In the genomic region with DNA sequence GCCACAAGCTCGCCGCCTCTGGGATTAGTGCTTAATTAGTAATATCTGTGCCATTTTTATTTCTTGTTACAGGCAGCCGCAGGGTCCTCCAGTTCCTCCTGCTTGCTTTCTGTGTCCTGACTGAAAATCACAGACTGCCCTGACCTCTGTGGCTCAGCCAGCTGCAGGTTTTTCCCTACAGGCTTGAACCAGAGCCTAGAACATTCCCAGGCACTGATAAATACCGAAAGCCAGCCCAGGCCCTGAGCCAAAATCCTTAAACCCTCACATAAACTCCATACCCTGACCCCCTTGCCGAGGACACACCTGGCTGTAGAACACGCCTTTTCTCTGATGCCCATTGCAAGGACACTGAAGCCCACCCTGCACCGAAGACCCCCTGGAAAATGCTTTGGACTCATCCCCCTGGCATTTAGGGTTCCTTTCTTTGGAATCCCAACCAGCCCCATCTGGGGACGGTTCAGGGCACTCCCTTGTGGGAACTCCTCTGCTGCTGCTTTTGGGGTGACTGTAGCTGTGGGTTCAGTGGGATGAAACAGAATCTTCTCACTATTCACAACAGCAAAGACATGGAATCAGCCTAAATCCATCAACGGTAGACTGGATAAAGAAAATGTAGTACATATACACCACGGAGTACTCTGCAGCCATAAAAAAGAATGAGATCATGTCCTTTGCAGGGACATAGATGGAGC, we compare ENCODE assay signal across 14 cellular contexts. TPM values are rescaled to one million over a fixed set of nuclear protein-coding genes. Genes with fewer than 3 reads are reported as not detected.
A peak's percentile ranks its signal among the peaks of the same experiment; 100 is the strongest.
DNase-seq lines count a peak whose midpoint lies in the region; ATAC-seq and TF ChIP-seq lines count a peak whose summit lies in the region.
"Had no signal": no experiment of that assay in that cellular context is flagged by ENCODE, and none has a peak within 500 bp of the region (broad histone marks: within the 10 kb centered on the region; RNA-seq: fewer than 3 reads in every experiment).

No MANE protein-coding gene starts in this region.

- TF ChIP-seq POLR2A in heart left ventricle (IDR thresholded peaks at IDR 0.05), result no peak

- WGBS in heart left ventricle, 4 donors, result 62 to 68% (median 66%) methylated on average over 10 of the region's 10 CpGs
- WGBS in psoas muscle, 3 donors, result 28 to 55% (median 31%) methylated on average over 10 of the region's 10 CpGs

- H3K27ac ChIP-seq in CD8-positive, alpha-beta memory T cell (ENCODE audit: low read depth, low read length), result no peak overlapping the region
- H3K27ac ChIP-seq in heart left ventricle, result peak overlapping the region; percentile 69 to 89 (median 74)
- H3K27ac ChIP-seq in psoas muscle, result peak overlapping the region; percentile 99
- H3K27ac ChIP-seq: suprapubic skin had no signal

- no peaks in the 10 kb centered on the region for H3K27me3 Mint-ChIP-seq in CD8-positive, alpha-beta memory T cell

- peaks cover 7 to 25% (median 14%) of the 10 kb centered on the region in 3 donors for H3K4me1 Mint-ChIP-seq in CD8-positive, alpha-beta memory T cell

- intact Hi-C loops in heart left ventricle (cut with DNase I) (loop anchor here in 2 of 10 donors (5.0 kb wide), 1 partner anchor 36 kb away; a partner anchor contains a TSS), psoas muscle (cut with DNase I) (no loop called here)

- no peak for DNase-seq in CD8-positive, alpha-beta memory T cell
- DNase-seq in astrocyte of the spinal cord (ENCODE audit: low read depth, low spot score) (peak; percentile 68), heart left ventricle (peak in 4 of 5 donors; percentile 53 to 84 (median 74)), psoas muscle (peak; percentile 66 to 80), H7 (no peak), HT-29 (ENCODE audit: low spot score) (no peak), NCI-H2029 treated with DMSO at 0.1 percent for 48 hours (lab: John Stamatoyannopoulos, UW) (no peak)
- DNase-seq: activated gamma-delta T cell; GDM1; NCI-H1417; NCI-H82; stimulated activated CD4-positive, alpha-beta T cell treated with anti-CD3 and anti-CD28 coated beads, Interleukin-4, amount 100 ng/mL, for 24 hours had no signal

- POLR2A ChIA-PET in CD8-positive, alpha-beta memory T cell (lab: Charles Lee), result no interaction called here

- CTCF ChIA-PET in CD8-positive, alpha-beta memory T cell (lab: Charles Lee), result no interaction called here

- TF ChIP-seq CTCF in astrocyte of the spinal cord (IDR thresholded peaks at IDR 0.05; ENCODE audit: low read depth, low read length), result no peak
- no peak for TF ChIP-seq CTCF in heart left ventricle (IDR thresholded peaks at IDR 0.05)
- TF ChIP-seq CTCF in psoas muscle (IDR thresholded peaks at IDR 0.05), result no peak

- peaks cover 21% of the 10 kb centered on the region for H3K36me3 ChIP-seq in CD8-positive, alpha-beta memory T cell (ENCODE audit: insufficient read depth, low read length)
- H3K36me3 ChIP-seq in heart left ventricle (peaks cover 0 to 70% (median 58%) of the 10 kb centered on the region in 9 donors), psoas muscle (ENCODE audit: insufficient read depth in 1 of 2, low read depth in 1 of 2) (peaks cover 4 to 41% of the 10 kb centered on the region in 2 donors), H7 (replicated peaks; ENCODE audit: control insufficient read depth, insufficient read depth, low read length) (peaks cover 21% of the 10 kb centered on the region)

- ATAC-seq in heart left ventricle, result peak; percentile 71 to 85 (median 80)
- ATAC-seq in psoas muscle, result peak; percentile 32 to 62 (median 50)
- no peak for ATAC-seq in HG03280 (IDR thresholded peaks at IDR 0.05; ENCODE audit: unreplicated experiment)

- H3K4me3 Mint-ChIP-seq in CD8-positive, alpha-beta memory T cell, result peak overlapping the region in 2 of 7 donors; percentile 6 to 23

- no peaks in the 10 kb centered on the region for H3K27me3 ChIP-seq in CD8-positive, alpha-beta memory T cell (ENCODE audit: insufficient read depth, low read length, poor library complexity, severe bottlenecking)
- no peaks in the 10 kb centered on the region for H3K27me3 ChIP-seq in heart left ventricle
- no peaks in the 10 kb centered on the region for H3K27me3 ChIP-seq in psoas muscle (ENCODE audit: insufficient read depth in 3 of 3, low read length in 2 of 3)
- no peaks in the 10 kb centered on the region for H3K27me3 ChIP-seq in H7 (ENCODE audit: control insufficient read depth, insufficient read depth, low read length)
- H3K27me3 ChIP-seq: suprapubic skin had no signal

- H3K9me3 Mint-ChIP-seq in CD8-positive, alpha-beta memory T cell, result no peaks in the 10 kb centered on the region

- H3K9me3 ChIP-seq in CD8-positive, alpha-beta memory T cell (ENCODE audit: low read length), result no peaks in the 10 kb centered on the region
- H3K9me3 ChIP-seq in heart left ventricle (peaks cover 0 to 2% (median 0%) of the 10 kb centered on the region in 12 donors), psoas muscle (no peaks in the 10 kb centered on the region)
- H3K9me3 ChIP-seq: suprapubic skin had no signal

- H3K4me3 ChIP-seq in CD8-positive, alpha-beta memory T cell (ENCODE audit: low read length), result no peak overlapping the region
- H3K4me3 ChIP-seq in astrocyte of the spinal cord (ENCODE audit: low read depth, low read length) (no peak overlapping the region), heart left ventricle (no peak overlapping the region), psoas muscle (no peak overlapping the region), H7 (ENCODE audit: insufficient read depth, low read depth, low read length) (no peak overlapping the region)
- H3K4me3 ChIP-seq: suprapubic skin had no signal

- peak overlapping the region in 7 of 8 donors; percentile 32 to 94 (median 43) for H3K27ac Mint-ChIP-seq in CD8-positive, alpha-beta memory T cell

- peaks cover 0 to 73% (median 10%) of the 10 kb centered on the region in 3 donors for H3K36me3 Mint-ChIP-seq in CD8-positive, alpha-beta memory T cell

- in situ Hi-C loops in astrocyte of the spinal cord (cut with HindIII; ENCODE audit: low sequenced_read_pairs), result no loop called here

- peaks cover 8% of the 10 kb centered on the region for H3K4me1 ChIP-seq in CD8-positive, alpha-beta memory T cell (ENCODE audit: insufficient read depth, low read length)
- H3K4me1 ChIP-seq in heart left ventricle (peaks cover 2 to 50% (median 42%) of the 10 kb centered on the region in 12 donors), psoas muscle (peaks cover 89% of the 10 kb centered on the region)

RNA-seq across cellular contexts. Expression of a gene that starts 15.5 kb away (rescaled TPM):
- 100 to 1,000 TPM; 105 TPM for total RNA-seq in CD8-positive, alpha-beta memory T cell
- 32.1 TPM for polyA plus RNA-seq in CD8-positive, alpha-beta memory T cell
- total RNA-seq in heart left ventricle (10 to 100 TPM; 38.9 to 65.2 (median 47.7) TPM), psoas muscle (10 to 100 TPM; 55.9 to 97.4 (median 78.6) TPM)
- polyA plus RNA-seq in heart left ventricle (10 to 100 TPM; 30.7 to 59.6 TPM), psoas muscle (100 to 1,000 TPM in 2 of 3 donors, 10 to 100 TPM in 1; 64.6 to 138 (median 108) TPM)
- total RNA-seq in H7 (2014; rRNA removed; shearing (Covaris generic)), result 36.2 and 41.7 TPM in 2 replicates
- total RNA-seq in HT-29 (2014; rRNA removed; shearing (Covaris generic)), result 72.8 and 74.3 TPM in 2 replicates

RNA-seq across cellular contexts. Expression of a gene that starts 38.0 kb away (rescaled TPM):
- total RNA-seq in CD8-positive, alpha-beta memory T cell, result 10 to 100 TPM; 83.2 to 88.6 TPM
- 146 TPM for polyA plus RNA-seq in CD8-positive, alpha-beta memory T cell
- 10 to 100 TPM; 19.1 to 49.1 (median 25.5) TPM for total RNA-seq in heart left ventricle
- polyA plus RNA-seq in heart left ventricle, result 100 to 1,000 TPM in 1 of 2 donors, 10 to 100 TPM in 1; 33.1 to 201 TPM
- total RNA-seq in psoas muscle, result 10 to 100 TPM; 11.4 to 24.0 (median 19.1) TPM
- polyA plus RNA-seq in psoas muscle, result 100 to 1,000 TPM in 1 of 3 donors, 10 to 100 TPM in 2; 23.9 to 164 (median 40.0) TPM
- 90.2 and 92.2 TPM in 2 replicates for total RNA-seq in H7 (2014; rRNA removed; shearing (Covaris generic))
- 139 and 152 TPM in 2 replicates for total RNA-seq in HT-29 (2014; rRNA removed; shearing (Covaris generic))

Comparison
In these comparisons a context has a peak if more than half of its experiments do, and no peak if none do; other contexts are left out.
1. DNase-seq: peak in astrocyte of the spinal cord (single experiment), heart left ventricle (4 of 5) and psoas muscle (2 of 2); none in CD8-positive, alpha-beta memory T cell (0 of 5), H7 (single experiment), HT-29 (single experiment) and NCI-H2029 treated with DMSO at 0.1 percent for 48 hours (single experiment).